19 cellular contexts compared by ENCODE assay signal in genomic region chr1:226417830-226418546, GRCh38.
"Had no signal": no experiment of that assay in that cellular context is flagged by ENCODE, and none has a peak within 500 bp of the region (broad histone marks: within the 10 kb centered on the region; RNA-seq: fewer than 3 reads in every experiment).

No MANE protein-coding gene starts in this region.

- H3K9me3 ChIP-seq: lower lobe of right lung, prostate gland, thyroid gland had no signal

- H3K27ac ChIP-seq: cardiac muscle cell, foreskin keratinocyte, hepatocyte, lower lobe of right lung, prostate gland, thyroid gland had no signal

- DNase-seq: activated CD4-positive, alpha-beta T cell treated with anti-CD3 and anti-CD28 coated beads for 36 hours; activated CD4-positive, alpha-beta T cell treated with anti-CD3 and anti-CD28 coated beads, Interleukin-2, amount 50 U/mL, for 48 hours; activated naive CD4-positive, alpha-beta T cell; activated naive CD8-positive, alpha-beta T cell treated with anti-CD3 and anti-CD28 coated beads for 36 hours; effector CD4-positive, alpha-beta T cell; foreskin keratinocyte; immature natural killer cell; lower lobe of right lung; naive thymus-derived CD4-positive, alpha-beta T cell; stimulated activated CD4-positive, alpha-beta T cell treated with anti-CD3 and anti-CD28 coated beads, Interleukin-4, amount 100 ng/mL, for 24 hours; substantia nigra; T-helper 9 cell; thyroid gland had no signal

- H3K4me1 ChIP-seq: foreskin keratinocyte, lower lobe of right lung, prostate gland, thyroid gland had no signal

- H3K27me3 ChIP-seq: cardiac muscle cell, hepatocyte, thyroid gland had no signal

- H3K9me3 Mint-ChIP-seq: activated naive CD8-positive, alpha-beta T cell treated with anti-CD3 and anti-CD28 coated beads for 36 hours; activated T-helper 1 cell treated with anti-CD3 and anti-CD28 coated beads, Interleukin-12 subunit alpha, Interleukin-12 subunit beta, Interleukin-2, Interleukin-4 antibody, amounts not matched to agents 30 ng/mL and 10 ng/mL and 1 ng/mL, durations not matched to agents 14 hours and 24 hours and 36 hours; immature natural killer cell; naive thymus-derived CD4-positive, alpha-beta T cell; stimulated activated naive CD8-positive, alpha-beta T cell treated with anti-CD3 and anti-CD28 coated beads, Interleukin-15, Interleukin-2, amounts not matched to agents 100 ng/mL and 50 ng/mL, for 24 hours had no signal

- ATAC-seq: activated CD4-positive, alpha-beta T cell treated with anti-CD3 and anti-CD28 coated beads for 36 hours; foreskin keratinocyte; left lobe of liver; lower lobe of right lung; naive thymus-derived CD4-positive, alpha-beta T cell had no signal

- H3K4me3 ChIP-seq: cardiac muscle cell, hepatocyte, lower lobe of right lung, prostate gland, thyroid gland had no signal

- H2AFZ ChIP-seq: hepatocyte had no signal

- H3K4me3 Mint-ChIP-seq: activated CD4-positive, alpha-beta T cell treated with anti-CD3 and anti-CD28 coated beads for 36 hours; activated naive CD8-positive, alpha-beta T cell treated with anti-CD3 and anti-CD28 coated beads for 36 hours; activated T-helper 1 cell treated with anti-CD3 and anti-CD28 coated beads, Interleukin-12 subunit alpha, Interleukin-12 subunit beta, Interleukin-2, Interleukin-4 antibody, amounts not matched to agents 30 ng/mL and 10 ng/mL and 1 ng/mL, durations not matched to agents 14 hours and 24 hours and 36 hours; immature natural killer cell; naive thymus-derived CD4-positive, alpha-beta T cell; stimulated activated naive CD8-positive, alpha-beta T cell treated with anti-CD3 and anti-CD28 coated beads, Interleukin-15, Interleukin-2, amounts not matched to agents 100 ng/mL and 50 ng/mL, for 24 hours had no signal

- H3K27ac Mint-ChIP-seq: activated CD4-positive, alpha-beta T cell treated with anti-CD3 and anti-CD28 coated beads for 36 hours; activated naive CD8-positive, alpha-beta T cell treated with anti-CD3 and anti-CD28 coated beads for 36 hours; activated T-helper 1 cell treated with anti-CD3 and anti-CD28 coated beads, Interleukin-12 subunit alpha, Interleukin-12 subunit beta, Interleukin-2, Interleukin-4 antibody, amounts not matched to agents 30 ng/mL and 10 ng/mL and 1 ng/mL, durations not matched to agents 14 hours and 24 hours and 36 hours; immature natural killer cell; stimulated activated naive CD8-positive, alpha-beta T cell treated with anti-CD3 and anti-CD28 coated beads, Interleukin-15, Interleukin-2, amounts not matched to agents 100 ng/mL and 50 ng/mL, for 24 hours had no signal

- H3K36me3 ChIP-seq: cardiac muscle cell, lower lobe of right lung, prostate gland, thyroid gland had no signal

- H3K4me2 ChIP-seq: hepatocyte had no signal

- H3K36me3 Mint-ChIP-seq: activated naive CD8-positive, alpha-beta T cell treated with anti-CD3 and anti-CD28 coated beads for 36 hours; immature natural killer cell; naive thymus-derived CD4-positive, alpha-beta T cell had no signal

- H3K27me3 Mint-ChIP-seq: activated CD4-positive, alpha-beta T cell treated with anti-CD3 and anti-CD28 coated beads for 36 hours; activated naive CD8-positive, alpha-beta T cell treated with anti-CD3 and anti-CD28 coated beads for 36 hours; stimulated activated naive CD8-positive, alpha-beta T cell treated with anti-CD3 and anti-CD28 coated beads, Interleukin-15, Interleukin-2, amounts not matched to agents 100 ng/mL and 50 ng/mL, for 24 hours had no signal
